ENCODE assay signal across 28 cellular contexts in genomic region chr10:125266966-125267365, GRCh38.
"Had no signal": no experiment of that assay in that cellular context is flagged by ENCODE, and none has a peak within 500 bp of the region (broad histone marks: within the 10 kb centered on the region; RNA-seq: fewer than 3 reads in every experiment).

No MANE protein-coding gene starts in this region.

- ATAC-seq: effector memory CD8-positive, alpha-beta T cell; esophagus mucosa; foreskin keratinocyte; gastrocnemius medialis; gastroesophageal sphincter; heart left ventricle; heart right ventricle had no signal

- FAIRE-seq: colon, endometrium, endothelial cell of umbilical vein, frontal cortex had no signal

- H3K4me1 ChIP-seq: colonic mucosa, esophagus muscularis mucosa, esophagus squamous epithelium, gastrocnemius medialis, gastroesophageal sphincter, heart left ventricle, heart right ventricle had no signal

- DNase-seq: colonic mucosa; cortex of kidney; dermis blood vessel endothelial cell; dorsolateral prefrontal cortex; effector CD4-positive, alpha-beta T cell; effector CD8-positive, alpha-beta T cell; effector memory CD4-positive, alpha-beta T cell; effector memory CD8-positive, alpha-beta T cell; erythroblast; esophagus squamous epithelium; foreskin fibroblast; foreskin keratinocyte; foreskin melanocyte; gastrocnemius medialis; glutamatergic neuron; head of caudate nucleus; heart left ventricle; heart right ventricle had no signal

- H3K9me3 ChIP-seq: colonic mucosa, esophagus muscularis mucosa, esophagus squamous epithelium, gastrocnemius medialis, gastroesophageal sphincter, heart left ventricle had no signal

- H3K4me3 ChIP-seq: colonic mucosa, coronary artery, dorsolateral prefrontal cortex, esophagus muscularis mucosa, esophagus squamous epithelium, gastrocnemius medialis, gastroesophageal sphincter, heart left ventricle, heart right ventricle had no signal

- H3K27ac ChIP-seq: colonic mucosa, coronary artery, dorsolateral prefrontal cortex, epithelial cell of prostate, esophagus muscularis mucosa, esophagus squamous epithelium, foreskin keratinocyte, gastrocnemius medialis, gastroesophageal sphincter, heart left ventricle, heart right ventricle had no signal

- H3K27ac Mint-ChIP-seq: dendritic cell treated with granulocyte-macrophage colony-stimulating factor and Interleukin-4, amounts not matched to agents 40 ng/mL and 50 ng/mL, for 4 days; effector memory CD8-positive, alpha-beta T cell had no signal

- H3K27me3 ChIP-seq: colonic mucosa, dorsolateral prefrontal cortex, foreskin keratinocyte, gastrocnemius medialis, gastroesophageal sphincter had no signal

- H3K36me3 ChIP-seq: colonic mucosa, esophagus muscularis mucosa, esophagus squamous epithelium, gastrocnemius medialis, gastroesophageal sphincter, heart left ventricle, heart right ventricle had no signal

- H3K9me3 Mint-ChIP-seq: dendritic cell treated with granulocyte-macrophage colony-stimulating factor and Interleukin-4, amounts not matched to agents 40 ng/mL and 50 ng/mL, for 4 days had no signal

- H3K4me3 Mint-ChIP-seq: dendritic cell treated with granulocyte-macrophage colony-stimulating factor and Interleukin-4, amounts not matched to agents 40 ng/mL and 50 ng/mL, for 4 days; effector memory CD8-positive, alpha-beta T cell had no signal
